In genomic region chr2:89154247-89154682, GRCh38 we compare ENCODE assay signal across 8 cellular contexts.
DNase-seq lines count a peak whose midpoint lies in the region; ATAC-seq and TF ChIP-seq lines count a peak whose summit lies in the region.
"Not testable (repeated sequence)": the region's sequence is repeated elsewhere in the genome, so short reads cannot be mapped to it uniquely, and the experiment has no call there.

No MANE protein-coding gene starts in this region.

- not testable (repeated sequence) for H3K27me3 ChIP-seq in body of pancreas; left lung; psoas muscle (ENCODE audit: insufficient read depth in 3 of 3, low read length in 2 of 3)

- POLR2A ChIA-PET in OCI-LY7 (lab: Charles Lee) = not testable (repeated sequence)

- not testable (repeated sequence) for BruUV-seq in OCI-LY7 (replicated peaks; lab: Mats Ljungman, UMichigan)

- peak; percentile 66 for ATAC-seq in GM18909 (IDR thresholded peaks at IDR 0.05; ENCODE audit: poor library complexity, unreplicated experiment)
- peak; percentile 62 for ATAC-seq in HG02884 (IDR thresholded peaks at IDR 0.05; ENCODE audit: unreplicated experiment)
- peak; percentile 45 for ATAC-seq in body of pancreas
- peak; percentile 88 for ATAC-seq in left lung
- ATAC-seq in psoas muscle = peak in 2 of 4 donors; percentile 34 to 65

- TF ChIP-seq CTCF in AG09309 (IDR thresholded peaks at IDR 0.05; ENCODE audit: control insufficient read depth, insufficient read depth, low read depth, low read length, missing control alignments) (peak; percentile 5), OCI-LY7 (conservative IDR thresholded peaks at IDR 0.05; ENCODE audit: low read length) (peak; percentile 46), body of pancreas (IDR thresholded peaks at IDR 0.05) (peak in 1 of 7 experiments; percentile 7), fibroblast of villous mesenchyme (IDR thresholded peaks at IDR 0.05; ENCODE audit: insufficient read depth, low read depth, low read length) (peak; percentile 8), left lung (IDR thresholded peaks at IDR 0.05) (peak in 1 of 2 donors; percentile 12), psoas muscle (IDR thresholded peaks at IDR 0.05) (peak; percentile 16)

- not testable (repeated sequence) for H3K9me2 ChIP-seq in OCI-LY7 (ENCODE audit: insufficient read depth, low read length)

- H3K4me2 ChIP-seq in OCI-LY7 (ENCODE audit: low read length) = 0 out of 2 replicates have a peak overlapping the region, but pooled peaks have one; percentile 26

- not testable (repeated sequence) for TF ChIP-seq POLR2A in body of pancreas (IDR thresholded peaks at IDR 0.05)

- DNase-seq in AG09309 (ENCODE audit: low read depth); body of pancreas; fibroblast of villous mesenchyme (ENCODE audit: low read depth); left lung; psoas muscle: not testable (repeated sequence)
- DNase-seq in OCI-LY7 (ENCODE audit: low spot score) = peak; percentile 26

- intact Hi-C loops in OCI-LY7 (cut with micrococcal nuclease; ENCODE audit: unreplicated experiment) = loop anchor here (5.0 kb wide), 1 partner anchor 402 kb away; no protein-coding TSS in a partner anchor
- intact Hi-C loops in body of pancreas (cut with DNase I) = loop anchor here (10.0 kb wide), 1 partner anchor 279 kb away; no protein-coding TSS in a partner anchor
- intact Hi-C loops in left lung (cut with DNase I); psoas muscle (cut with DNase I): not testable (repeated sequence)

- not testable (repeated sequence) for H3K79me2 ChIP-seq in OCI-LY7 (ENCODE audit: insufficient read depth, low read depth, low read length)

- H2AFZ ChIP-seq in OCI-LY7 (ENCODE audit: low read length) = not testable (repeated sequence)

- not testable (repeated sequence) for H3K9me3 ChIP-seq in OCI-LY7 (ENCODE audit: low read length); body of pancreas; left lung; psoas muscle

- no CpG with 5 or more reads among the region's 2 CpGs for WGBS in body of pancreas, 2 donors
- WGBS in psoas muscle, 3 donors = 29 to 50% (median 36%) methylated on average over 1 to 2 of the region's 2 CpGs

- H4K20me1 ChIP-seq in OCI-LY7 (ENCODE audit: insufficient read depth, low read length) = not testable (repeated sequence)

- peak overlapping the region; percentile 58 for H3K27ac ChIP-seq in OCI-LY7 (ENCODE audit: low read depth, low read length, poor library complexity, severe bottlenecking)
- H3K27ac ChIP-seq in body of pancreas, left lung, psoas muscle: not testable (repeated sequence)

- CTCF ChIA-PET in OCI-LY7 (lab: Charles Lee; ENCODE audit: unreplicated experiment) = not testable (repeated sequence)

- H3K4me3 ChIP-seq in AG09309 (ENCODE audit: control insufficient read depth, low read depth, low read length); OCI-LY7 (ENCODE audit: low read depth, low read length, poor library complexity, severe bottlenecking); body of pancreas; fibroblast of villous mesenchyme (ENCODE audit: low read depth, low read length); left lung; psoas muscle: not testable (repeated sequence)

- peaks cover 42% of the 10 kb centered on the region for H3K4me1 ChIP-seq in OCI-LY7 (ENCODE audit: insufficient read depth, low read length, poor library complexity, severe bottlenecking)
- H3K4me1 ChIP-seq in body of pancreas, left lung, psoas muscle: not testable (repeated sequence)

- not testable (repeated sequence) for H3K36me3 ChIP-seq in OCI-LY7 (ENCODE audit: insufficient read depth, low read length); body of pancreas (replicated peaks in 1 of 2; ENCODE audit: insufficient read depth in 1 of 2, low read depth in 2 of 2); left lung; psoas muscle (ENCODE audit: insufficient read depth in 1 of 2, low read depth in 1 of 2)
